Comparison of ENCODE assay signal across 1 cellular context in the genomic region with DNA sequence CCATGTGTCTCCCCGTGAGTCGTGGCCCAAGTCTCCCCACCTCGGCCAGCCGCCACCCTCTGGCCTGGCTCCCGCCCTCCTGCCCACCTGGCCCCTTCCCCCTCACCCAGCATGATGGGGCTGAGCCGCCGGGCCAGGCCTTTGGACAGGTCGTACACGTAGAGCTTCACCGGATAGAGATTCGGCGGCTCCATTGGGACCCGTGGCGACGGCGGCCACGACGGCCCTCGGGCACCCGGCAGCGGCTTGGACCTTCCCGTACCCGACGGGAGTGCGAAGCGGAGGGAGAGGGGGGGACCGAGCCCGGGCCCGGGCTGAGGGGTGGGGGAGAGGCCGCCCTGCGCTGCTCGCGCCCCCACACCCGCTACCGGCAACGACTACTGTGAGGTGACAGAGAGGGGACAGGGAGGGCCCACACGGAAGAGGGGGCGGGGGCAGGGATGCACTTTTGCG.
TF ChIP-seq lines count a peak whose summit lies in the region.

DESI1 (minus strand) TSS at position 398 of the 453 bp plus-strand sequence; CDS start at position 194, 204 bp downstream.

TF ChIP-seq in HepG2, 621 proteins besides CTCF, POLR2A, EP300 and RAD21 (continued from another document and continues in another):
- TF ChIP-seq, protein P1, sequence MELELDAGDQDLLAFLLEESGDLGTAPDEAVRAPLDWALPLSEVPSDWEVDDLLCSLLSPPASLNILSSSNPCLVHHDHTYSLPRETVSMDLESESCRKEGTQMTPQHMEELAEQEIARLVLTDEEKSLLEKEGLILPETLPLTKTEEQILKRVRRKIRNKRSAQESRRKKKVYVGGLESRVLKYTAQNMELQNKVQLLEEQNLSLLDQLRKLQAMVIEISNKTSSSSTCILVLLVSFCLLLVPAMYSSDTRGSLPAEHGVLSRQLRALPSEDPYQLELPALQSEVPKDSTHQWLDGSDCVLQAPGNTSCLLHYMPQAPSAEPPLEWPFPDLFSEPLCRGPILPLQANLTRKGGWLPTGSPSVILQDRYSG (CRISPR knock-in tag; IDR thresholded peaks at IDR 0.05): no peak
- TF ChIP-seq ZNF776 (CRISPR knock-in tag; IDR thresholded peaks at IDR 0.05) (peak; percentile 68), SMARCE1 (IDR thresholded peaks at IDR 0.05; ENCODE audit: borderline replicate concordance) (no peak), FOSL2 (CRISPR knock-in tag; IDR thresholded peaks at IDR 0.05) (no peak), AFF4 (CRISPR knock-in tag; IDR thresholded peaks at IDR 0.05) (no peak), ZNF549 (CRISPR knock-in tag; IDR thresholded peaks at IDR 0.05) (no peak), LBX2 (CRISPR knock-in tag; IDR thresholded peaks at IDR 0.05; ENCODE audit: borderline replicate concordance) (no peak), ZNF530 (CRISPR knock-in tag; IDR thresholded peaks at IDR 0.05; ENCODE audit: low read depth) (no peak), ZNF782 (CRISPR knock-in tag; IDR thresholded peaks at IDR 0.05; ENCODE audit: borderline replicate concordance) (0 out of 2 replicates have a peak, but pooled peaks have one; percentile 30), ZNF44 (CRISPR knock-in tag; IDR thresholded peaks at IDR 0.05) (no peak), TRIM22 (IDR thresholded peaks at IDR 0.05) (no peak), ZNF326 (CRISPR knock-in tag; IDR thresholded peaks at IDR 0.05; ENCODE audit: borderline replicate concordance) (no peak), TCF7 (IDR thresholded peaks at IDR 0.05; ENCODE audit: low read depth) (no peak), ZNF772 (CRISPR knock-in tag; IDR thresholded peaks at IDR 0.05) (peak; percentile 46; the same call in 1 of the 2 replicates), ARID3A (IDR thresholded peaks at IDR 0.05; ENCODE audit: low read depth, low read length) (no peak), ZBTB7B (CRISPR knock-in tag; IDR thresholded peaks at IDR 0.05) (no peak), ZNF740 (CRISPR knock-in tag; IDR thresholded peaks at IDR 0.05) (no peak), NONO (IDR thresholded peaks at IDR 0.05) (no peak), NONO (CRISPR knock-in tag; conservative IDR thresholded peaks at IDR 0.05) (peak; percentile 15; the same call in 1 of the 2 replicates), SP140L (CRISPR knock-in tag; IDR thresholded peaks at IDR 0.05; ENCODE audit: borderline replicate concordance) (no peak), SOX6 (IDR thresholded peaks at IDR 0.05) (no peak), SOX6 (CRISPR knock-in tag; IDR thresholded peaks at IDR 0.05) (peak; percentile 49; the same call in 1 of the 2 replicates), IRX3 (CRISPR knock-in tag; IDR thresholded peaks at IDR 0.05; ENCODE audit: borderline replicate concordance, low read depth) (no peak), DMTF1 (CRISPR knock-in tag; IDR thresholded peaks at IDR 0.05) (no peak), MED8 (CRISPR knock-in tag; IDR thresholded peaks at IDR 0.05; ENCODE audit: insufficient replicate concordance) (no peak), MAF1 (CRISPR knock-in tag; IDR thresholded peaks at IDR 0.05; ENCODE audit: borderline replicate concordance) (no peak), NFYC (CRISPR knock-in tag; IDR thresholded peaks at IDR 0.05) (no peak), MATR3 (CRISPR knock-in tag; IDR thresholded peaks at IDR 0.05) (no peak), ZNF841 (CRISPR knock-in tag; IDR thresholded peaks at IDR 0.05; ENCODE audit: borderline replicate concordance) (no peak), SRSF9 (IDR thresholded peaks at IDR 0.05; ENCODE audit: borderline replicate concordance, insufficient read depth, low read depth, low read length, poor library complexity, severe bottlenecking) (no peak), ZBTB43 (CRISPR knock-in tag; conservative IDR thresholded peaks at IDR 0.05) (no peak), MEF2D (CRISPR knock-in tag; IDR thresholded peaks at IDR 0.05) (no peak), ZNF496 (CRISPR knock-in tag; IDR thresholded peaks at IDR 0.05; ENCODE audit: insufficient replicate concordance) (no peak), THAP8 (CRISPR knock-in tag; IDR thresholded peaks at IDR 0.05; ENCODE audit: borderline replicate concordance) (no peak), ELF1 (CRISPR knock-in tag; IDR thresholded peaks at IDR 0.05) (peak; percentile 39; the same call in 1 of the 2 replicates), ATRX (CRISPR knock-in tag; IDR thresholded peaks at IDR 0.05; ENCODE audit: borderline replicate concordance) (no peak), ZNF260 (CRISPR knock-in tag; IDR thresholded peaks at IDR 0.05; ENCODE audit: borderline replicate concordance, low read depth) (no peak), NFE2L1 (CRISPR knock-in tag; IDR thresholded peaks at IDR 0.05; ENCODE audit: borderline replicate concordance) (no peak), ZSCAN9 (CRISPR knock-in tag; IDR thresholded peaks at IDR 0.05; ENCODE audit: borderline replicate concordance) (no peak), MXI1 (IDR thresholded peaks at IDR 0.05; ENCODE audit: borderline replicate concordance, low read depth, low read length) (peak; percentile 8; the same call in 1 of the 3 replicates)
- TF ChIP-seq, protein P2, sequence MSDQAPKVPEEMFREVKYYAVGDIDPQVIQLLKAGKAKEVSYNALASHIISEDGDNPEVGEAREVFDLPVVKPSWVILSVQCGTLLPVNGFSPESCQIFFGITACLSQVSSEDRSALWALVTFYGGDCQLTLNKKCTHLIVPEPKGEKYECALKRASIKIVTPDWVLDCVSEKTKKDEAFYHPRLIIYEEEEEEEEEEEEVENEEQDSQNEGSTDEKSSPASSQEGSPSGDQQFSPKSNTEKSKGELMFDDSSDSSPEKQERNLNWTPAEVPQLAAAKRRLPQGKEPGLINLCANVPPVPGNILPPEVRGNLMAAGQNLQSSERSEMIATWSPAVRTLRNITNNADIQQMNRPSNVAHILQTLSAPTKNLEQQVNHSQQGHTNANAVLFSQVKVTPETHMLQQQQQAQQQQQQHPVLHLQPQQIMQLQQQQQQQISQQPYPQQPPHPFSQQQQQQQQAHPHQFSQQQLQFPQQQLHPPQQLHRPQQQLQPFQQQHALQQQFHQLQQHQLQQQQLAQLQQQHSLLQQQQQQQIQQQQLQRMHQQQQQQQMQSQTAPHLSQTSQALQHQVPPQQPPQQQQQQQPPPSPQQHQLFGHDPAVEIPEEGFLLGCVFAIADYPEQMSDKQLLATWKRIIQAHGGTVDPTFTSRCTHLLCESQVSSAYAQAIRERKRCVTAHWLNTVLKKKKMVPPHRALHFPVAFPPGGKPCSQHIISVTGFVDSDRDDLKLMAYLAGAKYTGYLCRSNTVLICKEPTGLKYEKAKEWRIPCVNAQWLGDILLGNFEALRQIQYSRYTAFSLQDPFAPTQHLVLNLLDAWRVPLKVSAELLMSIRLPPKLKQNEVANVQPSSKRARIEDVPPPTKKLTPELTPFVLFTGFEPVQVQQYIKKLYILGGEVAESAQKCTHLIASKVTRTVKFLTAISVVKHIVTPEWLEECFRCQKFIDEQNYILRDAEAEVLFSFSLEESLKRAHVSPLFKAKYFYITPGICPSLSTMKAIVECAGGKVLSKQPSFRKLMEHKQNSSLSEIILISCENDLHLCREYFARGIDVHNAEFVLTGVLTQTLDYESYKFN (CRISPR knock-in tag; conservative IDR thresholded peaks at IDR 0.05): 0 out of 2 replicates have a peak, but pooled peaks have one; percentile 8
- TF ChIP-seq, protein P3, sequence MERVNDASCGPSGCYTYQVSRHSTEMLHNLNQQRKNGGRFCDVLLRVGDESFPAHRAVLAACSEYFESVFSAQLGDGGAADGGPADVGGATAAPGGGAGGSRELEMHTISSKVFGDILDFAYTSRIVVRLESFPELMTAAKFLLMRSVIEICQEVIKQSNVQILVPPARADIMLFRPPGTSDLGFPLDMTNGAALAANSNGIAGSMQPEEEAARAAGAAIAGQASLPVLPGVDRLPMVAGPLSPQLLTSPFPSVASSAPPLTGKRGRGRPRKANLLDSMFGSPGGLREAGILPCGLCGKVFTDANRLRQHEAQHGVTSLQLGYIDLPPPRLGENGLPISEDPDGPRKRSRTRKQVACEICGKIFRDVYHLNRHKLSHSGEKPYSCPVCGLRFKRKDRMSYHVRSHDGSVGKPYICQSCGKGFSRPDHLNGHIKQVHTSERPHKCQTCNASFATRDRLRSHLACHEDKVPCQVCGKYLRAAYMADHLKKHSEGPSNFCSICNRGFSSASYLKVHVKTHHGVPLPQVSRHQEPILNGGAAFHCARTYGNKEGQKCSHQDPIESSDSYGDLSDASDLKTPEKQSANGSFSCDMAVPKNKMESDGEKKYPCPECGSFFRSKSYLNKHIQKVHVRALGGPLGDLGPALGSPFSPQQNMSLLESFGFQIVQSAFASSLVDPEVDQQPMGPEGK (CRISPR knock-in tag; IDR thresholded peaks at IDR 0.05): peak; percentile 94
